22 cellular contexts compared by ENCODE assay signal in genomic region chr1:205986848-205987247, GRCh38. TPM values are rescaled to one million over a fixed set of nuclear protein-coding genes. Genes with fewer than 3 reads are reported as not detected.
DNase-seq lines count a peak whose midpoint lies in the region; ATAC-seq and TF ChIP-seq lines count a peak whose summit lies in the region.
"Had no signal": no experiment of that assay in that cellular context is flagged by ENCODE, and none has a peak within 500 bp of the region (broad histone marks: within the 10 kb centered on the region; RNA-seq: fewer than 3 reads in every experiment).

No MANE protein-coding gene starts in this region.

- H2AFZ ChIP-seq in osteoblast (ENCODE audit: low read length): no peak overlapping the region

- H3K4me2 ChIP-seq in osteoblast (ENCODE audit: insufficient read depth, low read length): no peak overlapping the region

- H3K27ac ChIP-seq in right atrium auricular region: peak overlapping the region; percentile 18 to 21
- no peak overlapping the region for H3K27ac ChIP-seq in right cardiac atrium (ENCODE audit: low read length)
- peak overlapping the region; percentile 38 to 65 for H3K27ac ChIP-seq in coronary artery
- H3K27ac ChIP-seq in osteoblast (ENCODE audit: low read depth, low read length): no peak overlapping the region
- no peak overlapping the region for H3K27ac ChIP-seq in aorta (ENCODE audit: low read depth in 1 of 2, low read length in 2 of 2)

- H3K4me1 ChIP-seq in right atrium auricular region (peaks cover 0 to 23% of the 10 kb centered on the region in 2 donors), right cardiac atrium (ENCODE audit: control insufficient read depth, insufficient read depth, low read length) (peaks cover 3% of the 10 kb centered on the region), osteoblast (ENCODE audit: insufficient read depth, low read length) (peaks cover 19% of the 10 kb centered on the region), aorta (ENCODE audit: control insufficient read depth in 1 of 2, insufficient read depth in 2 of 2, low read length in 2 of 2) (no peaks in the 10 kb centered on the region)
- H3K4me1 ChIP-seq: HAP-1 had no signal

- no peaks in the 10 kb centered on the region for H3K27me3 Mint-ChIP-seq in endothelial cell (ENCODE audit: unreplicated experiment)

- H3K9me3 Mint-ChIP-seq in endothelial cell (ENCODE audit: unreplicated experiment): no peaks in the 10 kb centered on the region

- H3K4me3 ChIP-seq in right atrium auricular region: no peak overlapping the region
- H3K4me3 ChIP-seq in right cardiac atrium (ENCODE audit: low read length): no peak overlapping the region
- no peak overlapping the region for H3K4me3 ChIP-seq in coronary artery
- H3K4me3 ChIP-seq in osteoblast (ENCODE audit: insufficient read depth, low read length): no peak overlapping the region
- H3K4me3 ChIP-seq in aorta (ENCODE audit: low read length in 2 of 2): no peak overlapping the region
- H3K4me3 ChIP-seq: HAP-1 had no signal

- no peaks in the 10 kb centered on the region for H3K36me3 ChIP-seq in right atrium auricular region
- peaks cover 32% of the 10 kb centered on the region for H3K36me3 ChIP-seq in osteoblast (ENCODE audit: insufficient read depth, low read length)
- no peaks in the 10 kb centered on the region for H3K36me3 ChIP-seq in aorta (ENCODE audit: control insufficient read depth in 1 of 2, insufficient read depth in 2 of 2, low read length in 1 of 2)
- H3K36me3 ChIP-seq: HAP-1 had no signal

- H3K4me3 Mint-ChIP-seq in endothelial cell (ENCODE audit: unreplicated experiment): no peak overlapping the region
- H3K4me3 Mint-ChIP-seq: CD4-positive, CD25-positive, alpha-beta regulatory T cell had no signal

- 51% methylated on average over 2 of the region's 2 CpGs for WGBS in right cardiac atrium
- WGBS in aorta, 2 donors: 0 to 6% methylated on average over 2 of the region's 2 CpGs

- H4K20me1 ChIP-seq in osteoblast (ENCODE audit: insufficient read depth, low read length): peaks cover 12% of the 10 kb centered on the region

- ATAC-seq in right cardiac atrium: no peak
- ATAC-seq in aorta (ENCODE audit: low FRiP score): no peak

- peaks cover 7% of the 10 kb centered on the region for H3K36me3 Mint-ChIP-seq in endothelial cell (ENCODE audit: low read depth, unreplicated experiment)

- H3K4me1 Mint-ChIP-seq in endothelial cell (ENCODE audit: unreplicated experiment): no peaks in the 10 kb centered on the region
- H3K4me1 Mint-ChIP-seq: CD4-positive, CD25-positive, alpha-beta regulatory T cell had no signal

- H3K79me2 ChIP-seq in osteoblast (ENCODE audit: insufficient read depth, low read length): no peaks in the 10 kb centered on the region

- no peak for DNase-seq in right atrium auricular region (ENCODE audit: low spot score)
- no peak for DNase-seq in right cardiac atrium
- no peak for DNase-seq in coronary artery (ENCODE audit: low spot score)
- DNase-seq in fibroblast of peridontal ligament (ENCODE audit: extremely low read depth): peak; percentile 67
- no peak for DNase-seq in osteoblast (ENCODE audit: insufficient read length, low spot score, missing footprints)
- DNase-seq in endothelial cell (ENCODE audit: low spot score): no peak
- no peak for DNase-seq in NCI-H1694 (lab: John Stamatoyannopoulos, UW)
- DNase-seq in aorta: no peak
- DNase-seq: CD4-positive, CD25-positive, alpha-beta regulatory T cell; DMS153; DND-41; GOT3; NCI-H1092 treated with DMSO at 0.1 percent for 48 hours; NCI-H1436 treated with DMSO at 0.1 percent for 48 hours; NCI-H2029; NCI-H446 treated with DMSO at 0.1 percent for 48 hours; NCI-H526; SHP77 had no signal

- TF ChIP-seq CTCF in right atrium auricular region (IDR thresholded peaks at IDR 0.05) (no peak), coronary artery (IDR thresholded peaks at IDR 0.05) (no peak), osteoblast (IDR thresholded peaks at IDR 0.05; ENCODE audit: extremely low read depth, low read depth, low read length) (no peak), endothelial cell (IDR thresholded peaks at IDR 0.05; ENCODE audit: unreplicated experiment) (no peak)

- intact Hi-C loops in right cardiac atrium (cut with DNase I): loop anchor here in 1 of 4 donors (5.0 kb wide), 1 partner anchor 120 kb away; no protein-coding TSS in a partner anchor
- intact Hi-C loops in aorta (cut with DNase I): no loop called here

- H3K27me3 ChIP-seq in right atrium auricular region: no peaks in the 10 kb centered on the region
- H3K27me3 ChIP-seq in right cardiac atrium (ENCODE audit: control insufficient read depth, insufficient read depth): no peaks in the 10 kb centered on the region
- no peaks in the 10 kb centered on the region for H3K27me3 ChIP-seq in osteoblast (ENCODE audit: insufficient read depth, low read length)
- no peaks in the 10 kb centered on the region for H3K27me3 ChIP-seq in aorta (ENCODE audit: control insufficient read depth in 1 of 2, insufficient read depth in 2 of 2, low read length in 1 of 2)

- H3K9me3 ChIP-seq in right atrium auricular region: no peaks in the 10 kb centered on the region
- no peaks in the 10 kb centered on the region for H3K9me3 ChIP-seq in right cardiac atrium (ENCODE audit: control insufficient read depth, low read length)
- H3K9me3 ChIP-seq in osteoblast (ENCODE audit: low read depth, low read length): no peaks in the 10 kb centered on the region
- H3K9me3 ChIP-seq in aorta (ENCODE audit: control insufficient read depth, low read length): no peaks in the 10 kb centered on the region
- H3K9me3 ChIP-seq: HAP-1 had no signal

- no peak overlapping the region for H3K27ac Mint-ChIP-seq in endothelial cell (ENCODE audit: unreplicated experiment)
- H3K27ac Mint-ChIP-seq: CD4-positive, CD25-positive, alpha-beta regulatory T cell had no signal

RNA-seq across cellular contexts. Expression of gene RAB7B, which starts 16.3 kb away (rescaled TPM):
- total RNA-seq in right atrium auricular region (1 to 10 TPM; 4.8 to 5.1 TPM), right cardiac atrium (1 to 10 TPM; 1.6 to 6.0 (median 4.8) TPM), osteoblast (7.6 and 7.7 TPM in 2 replicates), endothelial cell (ENCODE audit: unreplicated experiment) (not detected), aorta (10 to 100 TPM in 1 of 2 donors, 1 to 10 TPM in 1; 1.7 to 11.4 TPM)
- polyA plus RNA-seq in right cardiac atrium (2.8 TPM), aorta (1 to 10 TPM; 2.5 to 7.9 TPM)
- total RNA-seq: CD4-positive, CD25-positive, alpha-beta regulatory T cell had no signal
- polyA plus RNA-seq: CD4-positive, CD25-positive, alpha-beta regulatory T cell had no signal

RNA-seq across cellular contexts. Expression of gene CTSE, which starts 36.8 kb away (rescaled TPM):
- 1 to 10 TPM in 1 of 2 donors, not detected in 1; 1.1 TPM for total RNA-seq in right atrium auricular region
- total RNA-seq in right cardiac atrium: under 1 TPM in 1 of 4 donors, not detected in 3; 0.18 TPM
- polyA plus RNA-seq in right cardiac atrium: not detected
- total RNA-seq in osteoblast: not detected in 2 replicates
- not detected for total RNA-seq in endothelial cell (ENCODE audit: unreplicated experiment)
- total RNA-seq in aorta: under 1 TPM in 1 of 2 donors, not detected in 1; 0.69 TPM
- polyA plus RNA-seq in aorta: 10 to 100 TPM in 1 of 2 donors, under 1 TPM in 1; 0.26 to 18.9 TPM
- total RNA-seq: A172; CD4-positive, CD25-positive, alpha-beta regulatory T cell; SK-MEL-5 had no signal
- polyA plus RNA-seq: BJ; CD4-positive, CD25-positive, alpha-beta regulatory T cell had no signal

RNA-seq across cellular contexts. Expression of gene SLC26A9, which starts 43.6 kb away (rescaled TPM):
- 10 to 100 TPM; 24.4 to 35.4 TPM for total RNA-seq in right atrium auricular region
- total RNA-seq in right cardiac atrium: 10 to 100 TPM in 2 of 4 donors, 1 to 10 TPM in 2; 7.4 to 28.7 (median 16.0) TPM
- 12.6 TPM for polyA plus RNA-seq in right cardiac atrium
- not detected in 2 replicates for total RNA-seq in osteoblast
- total RNA-seq in endothelial cell (ENCODE audit: unreplicated experiment): not detected
- total RNA-seq in aorta: under 1 TPM in 1 of 2 donors, not detected in 1; 0.18 TPM
- under 1 TPM; 0.13 to 0.18 TPM for polyA plus RNA-seq in aorta
- total RNA-seq: A172; CD4-positive, CD25-positive, alpha-beta regulatory T cell; SK-MEL-5 had no signal
- polyA plus RNA-seq: BJ; CD4-positive, CD25-positive, alpha-beta regulatory T cell had no signal

Comparison
In these comparisons a context has a peak if more than half of its experiments do, and no peak if none do; other contexts are left out.
1. H3K27ac ChIP-seq: peak in right atrium auricular region (2 of 2) and coronary artery (2 of 2); none in right cardiac atrium (single experiment), osteoblast (single experiment) and aorta (0 of 2).